ENCODE assay signal across 1 cellular context in the genomic region with DNA sequence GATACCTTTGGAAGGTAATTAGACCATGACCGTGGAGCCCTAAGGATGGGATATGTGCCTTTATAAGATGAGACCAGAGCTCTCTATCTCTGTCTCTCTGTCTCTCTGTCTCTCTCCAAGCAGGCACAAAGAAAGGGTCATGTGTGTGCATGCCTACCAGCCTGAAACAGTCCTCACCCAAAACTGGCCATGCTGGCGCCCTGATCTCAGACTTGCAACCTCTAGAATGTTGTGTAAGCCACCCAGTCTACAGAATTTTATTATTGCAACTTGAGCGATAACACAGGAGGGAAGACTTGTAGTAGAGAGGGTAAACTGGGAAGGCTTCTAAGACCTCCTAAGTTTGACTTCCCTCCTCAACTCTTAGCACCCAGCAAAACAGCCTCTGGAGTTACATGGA.
TF ChIP-seq lines count a peak whose summit lies in the region.

No MANE protein-coding gene starts in this region.

TF ChIP-seq in IMR-90, 13 proteins besides CTCF, POLR2A, EP300 and RAD21:
- TF ChIP-seq SMC3 (IDR thresholded peaks at IDR 0.05; ENCODE audit: low read depth, low read length) (no peak), USF2 (IDR thresholded peaks at IDR 0.05; ENCODE audit: low read depth, low read length) (no peak), CEBPB (IDR thresholded peaks at IDR 0.05; ENCODE audit: low read depth, low read length) (no peak), BHLHE40 (IDR thresholded peaks at IDR 0.05; ENCODE audit: low read depth, low read length) (no peak), CHD1 (IDR thresholded peaks at IDR 0.05; ENCODE audit: low read depth, low read length) (no peak), MXI1 (IDR thresholded peaks at IDR 0.05; ENCODE audit: borderline replicate concordance, low read depth, low read length) (no peak), MAZ (IDR thresholded peaks at IDR 0.05; ENCODE audit: borderline replicate concordance, low read depth, low read length) (no peak), FOS (IDR thresholded peaks at IDR 0.05; ENCODE audit: low read depth, low read length) (no peak), RFX5 (IDR thresholded peaks at IDR 0.05; ENCODE audit: low read depth, low read length) (no peak), MAFK (IDR thresholded peaks at IDR 0.05; ENCODE audit: low read depth, low read length) (no peak), RCOR1 (IDR thresholded peaks at IDR 0.05; ENCODE audit: insufficient replicate concordance, low read length) (no peak), NFE2L2 (IDR thresholded peaks at IDR 0.05; ENCODE audit: low read depth, low read length) (no peak), ELK1 (IDR thresholded peaks at IDR 0.05; ENCODE audit: borderline replicate concordance, low read depth, low read length) (no peak)
